8 cellular contexts compared by ENCODE assay signal in the genomic region with DNA sequence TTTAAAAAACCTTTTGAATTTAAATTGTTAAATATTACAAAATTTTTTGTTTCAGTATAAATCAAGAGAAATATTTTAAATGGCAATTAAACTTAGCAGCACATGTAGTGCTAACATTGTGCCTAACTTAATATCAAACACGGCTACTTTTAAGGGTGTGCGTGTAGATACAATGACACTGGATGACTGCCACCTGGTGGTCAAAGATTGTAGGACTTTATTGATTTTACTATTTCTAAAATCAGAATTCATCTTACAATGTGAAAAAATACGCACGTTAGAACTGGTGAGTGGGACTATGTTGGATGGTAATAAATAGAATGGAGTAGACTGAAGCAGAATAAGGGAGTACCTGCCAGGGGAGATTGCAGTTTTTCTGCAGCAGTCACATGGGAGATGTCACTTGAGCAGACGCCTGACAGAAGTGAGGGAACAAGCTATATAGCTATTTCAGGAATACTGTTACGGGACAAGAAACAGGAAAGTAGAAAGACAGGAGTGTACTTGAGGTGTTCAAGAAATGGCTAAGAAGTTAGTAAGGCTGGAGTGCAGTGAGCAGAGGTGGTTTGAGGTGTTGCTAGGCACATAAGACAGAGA. TPM values are rescaled to one million over a fixed set of nuclear protein-coding genes. Genes with fewer than 3 reads are reported as not detected.
DNase-seq lines count a peak whose midpoint lies in the region; ATAC-seq and TF ChIP-seq lines count a peak whose summit lies in the region.

No MANE protein-coding gene starts in this region.

- H3K27ac ChIP-seq in caudate nucleus (ENCODE audit: low read depth, low read length), result peak overlapping the region; percentile 89

- DNase-seq in NCI-H2196 (lab: John Stamatoyannopoulos, UW; ENCODE audit: unreplicated experiment) (peak; percentile 72), NCI-H2196 treated with DMSO at 0.1 percent for 48 hours (lab: John Stamatoyannopoulos, UW; ENCODE audit: unreplicated experiment) (no peak), caudate nucleus (lab: John Stamatoyannopoulos, UW) (peak in 11 of 61 donors; percentile 4 to 71 (median 25)), kidney tubule cell (ENCODE audit: low spot score) (peak; percentile 56), cerebellar nuclear complex (lab: John Stamatoyannopoulos, UW) (no peak)
- DNase-seq in Jurkat, Clone E6-1 (ENCODE audit: low read depth, low spot score), result peak; percentile 51
- peak in 2 of 3 donors; percentile 21 to 46 for DNase-seq in stimulated activated CD4-positive, alpha-beta T cell treated with anti-CD3 and anti-CD28 coated beads, TNF-alpha, amount 100 ng/mL, for 48 hours (ENCODE audit: low read depth in 3 of 3)

- H3K4me3 ChIP-seq in Jurkat, Clone E6-1 (ENCODE audit: low read length), result no peak overlapping the region

- ATAC-seq in SK-N-SH treated with all-trans-retinoic acid at 6 μM for 48 hours, result peak; percentile 71

TF ChIP-seq in SK-N-SH treated with all-trans-retinoic acid at 6 μM for 48 hours, 23 proteins besides CTCF, POLR2A, EP300 and RAD21:
- no peak for TF ChIP-seq ISL1 (CRISPR knock-in tag; IDR thresholded peaks at IDR 0.05)
- TF ChIP-seq, protein P1, sequence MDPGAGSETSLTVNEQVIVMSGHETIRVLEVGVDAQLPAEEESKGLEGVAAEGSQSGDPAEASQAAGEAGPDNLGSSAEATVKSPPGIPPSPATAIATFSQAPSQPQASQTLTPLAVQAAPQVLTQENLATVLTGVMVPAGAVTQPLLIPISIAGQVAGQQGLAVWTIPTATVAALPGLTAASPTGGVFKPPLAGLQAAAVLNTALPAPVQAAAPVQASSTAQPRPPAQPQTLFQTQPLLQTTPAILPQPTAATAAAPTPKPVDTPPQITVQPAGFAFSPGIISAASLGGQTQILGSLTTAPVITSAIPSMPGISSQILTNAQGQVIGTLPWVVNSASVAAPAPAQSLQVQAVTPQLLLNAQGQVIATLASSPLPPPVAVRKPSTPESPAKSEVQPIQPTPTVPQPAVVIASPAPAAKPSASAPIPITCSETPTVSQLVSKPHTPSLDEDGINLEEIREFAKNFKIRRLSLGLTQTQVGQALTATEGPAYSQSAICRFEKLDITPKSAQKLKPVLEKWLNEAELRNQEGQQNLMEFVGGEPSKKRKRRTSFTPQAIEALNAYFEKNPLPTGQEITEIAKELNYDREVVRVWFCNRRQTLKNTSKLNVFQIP (CRISPR knock-in tag; IDR thresholded peaks at IDR 0.05; ENCODE audit: borderline replicate concordance, low read depth), result no peak
- no peak for TF ChIP-seq RARB (CRISPR knock-in tag; IDR thresholded peaks at IDR 0.05)
- no peak for TF ChIP-seq ZNF8 (CRISPR knock-in tag; IDR thresholded peaks at IDR 0.05)
- TF ChIP-seq ESRRG (CRISPR knock-in tag; IDR thresholded peaks at IDR 0.05), result no peak

RNA-seq across cellular contexts. Expression of a gene that starts 52.9 kb away (rescaled TPM):
- 10.2 TPM for polyA plus RNA-seq in Jurkat, Clone E6-1 (2012; ENCODE audit: insufficient read depth, insufficient read length)

Comparison
In these comparisons a context has a peak if more than half of its experiments do, and no peak if none do; other contexts are left out.
1. DNase-seq: peak in NCI-H2196 (single experiment), Jurkat, Clone E6-1 (single experiment), kidney tubule cell (single experiment) and stimulated activated CD4-positive, alpha-beta T cell treated with anti-CD3 and anti-CD28 coated beads, TNF-alpha, amount 100 ng/mL, for 48 hours (2 of 3); none in NCI-H2196 treated with DMSO at 0.1 percent for 48 hours (single experiment) and cerebellar nuclear complex (0 of 2).